In genomic region chr6:36314221-36315014, GRCh38 we compare ENCODE assay signal across 13 cellular contexts. TPM values are rescaled to one million over a fixed set of nuclear protein-coding genes. Genes with fewer than 3 reads are reported as not detected.
DNase-seq lines count a peak whose midpoint lies in the region; ATAC-seq and TF ChIP-seq lines count a peak whose summit lies in the region.
"Had no signal": no experiment of that assay in that cellular context is flagged by ENCODE, and none has a peak within 500 bp of the region (broad histone marks: within the 10 kb centered on the region; RNA-seq: fewer than 3 reads in every experiment).

No MANE protein-coding gene starts in this region.

- no peak overlapping the region for H3K4me3 ChIP-seq in NB4 (ENCODE audit: low read depth, low read length)
- H3K4me3 ChIP-seq: pancreas, suprapubic skin had no signal

- DNase-seq in H4 (ENCODE audit: low spot score) (peak; percentile 25), NB4 (ENCODE audit: low read depth) (peak; percentile 86), astrocyte of the hippocampus (ENCODE audit: low read depth, low spot score) (peak; percentile 61), cerebellar cortex (ENCODE audit: low spot score) (no peak), SHP77 (lab: John Stamatoyannopoulos, UW) (no peak)
- DNase-seq in natural killer cell treated with Interleukin-12 subunit alpha and Interleukin-12 subunit beta and Interleukin-15 and Interleukin-18, amount 100 ng/mL, for 72 hours (ENCODE audit: low spot score), result no peak
- DNase-seq: DMS153; pancreas; stimulated activated CD4-positive, alpha-beta T cell treated with anti-CD3 and anti-CD28 coated beads, Interleukin-2, amount 100 ng/mL, for 48 hours had no signal

- H3K27ac Mint-ChIP-seq in natural killer cell treated with Interleukin-12 subunit alpha and Interleukin-12 subunit beta and Interleukin-15 and Interleukin-18, amount 100 ng/mL, for 72 hours, result peak overlapping the region; percentile 43 to 63

- peak overlapping the region; percentile 14 for H3K4me3 Mint-ChIP-seq in natural killer cell treated with Interleukin-12 subunit alpha and Interleukin-12 subunit beta and Interleukin-15 and Interleukin-18, amount 100 ng/mL, for 72 hours

- H3K4me1 Mint-ChIP-seq in natural killer cell treated with Interleukin-12 subunit alpha and Interleukin-12 subunit beta and Interleukin-15 and Interleukin-18, amount 100 ng/mL, for 72 hours (ENCODE audit: low read depth in 2 of 2), result peaks cover 8 to 11% of the 10 kb centered on the region in 2 donors

- TF ChIP-seq CTCF in NB4 (IDR thresholded peaks at IDR 0.05; ENCODE audit: low read depth, low read length), result no peak

- no peaks in the 10 kb centered on the region for H3K9me3 Mint-ChIP-seq in natural killer cell treated with Interleukin-12 subunit alpha and Interleukin-12 subunit beta and Interleukin-15 and Interleukin-18, amount 100 ng/mL, for 72 hours

- H3K36me3 Mint-ChIP-seq in natural killer cell treated with Interleukin-12 subunit alpha and Interleukin-12 subunit beta and Interleukin-15 and Interleukin-18, amount 100 ng/mL, for 72 hours, result no peaks in the 10 kb centered on the region

- peaks cover 7% of the 10 kb centered on the region in 2 donors for H3K27me3 Mint-ChIP-seq in natural killer cell treated with Interleukin-12 subunit alpha and Interleukin-12 subunit beta and Interleukin-15 and Interleukin-18, amount 100 ng/mL, for 72 hours

- TF ChIP-seq POLR2A in NB4 (IDR thresholded peaks at IDR 0.05; ENCODE audit: extremely low read depth, insufficient read length), result no peak

- ATAC-seq in natural killer cell treated with Interleukin-12 subunit alpha and Interleukin-12 subunit beta and Interleukin-15 and Interleukin-18, amount 100 ng/mL, for 72 hours, result peak; percentile 84 to 87
- ATAC-seq in HG03460 (IDR thresholded peaks at IDR 0.05; ENCODE audit: unreplicated experiment), result no peak

RNA-seq across cellular contexts. Expression of gene BNIP5, which starts 22.3 kb away (rescaled TPM):
- total RNA-seq in H4 (2014; rRNA removed; shearing (Covaris generic)), result not detected in 2 replicates
- not detected for total RNA-seq in natural killer cell treated with Interleukin-12 subunit alpha and Interleukin-12 subunit beta and Interleukin-15 and Interleukin-18, amount 100 ng/mL, for 72 hours
- total RNA-seq: fibroblast of lung, liver had no signal

RNA-seq across cellular contexts. Expression of gene PNPLA1, which starts 44.6 kb away (rescaled TPM):
- total RNA-seq in H4 (2014; rRNA removed; shearing (Covaris generic)), result not detected in 2 replicates
- total RNA-seq in natural killer cell treated with Interleukin-12 subunit alpha and Interleukin-12 subunit beta and Interleukin-15 and Interleukin-18, amount 100 ng/mL, for 72 hours, result under 1 TPM in 1 of 2 donors, not detected in 1; 0.86 TPM
- total RNA-seq: fibroblast of lung had no signal

Comparison
In these comparisons a context has a peak if more than half of its experiments do, and no peak if none do; other contexts are left out.
1. DNase-seq: peak in H4 (single experiment), NB4 (single experiment) and astrocyte of the hippocampus (single experiment); none in natural killer cell treated with Interleukin-12 subunit alpha and Interleukin-12 subunit beta and Interleukin-15 and Interleukin-18, amount 100 ng/mL, for 72 hours (single experiment), cerebellar cortex (single experiment) and SHP77 (0 of 2).